In the genomic region with DNA sequence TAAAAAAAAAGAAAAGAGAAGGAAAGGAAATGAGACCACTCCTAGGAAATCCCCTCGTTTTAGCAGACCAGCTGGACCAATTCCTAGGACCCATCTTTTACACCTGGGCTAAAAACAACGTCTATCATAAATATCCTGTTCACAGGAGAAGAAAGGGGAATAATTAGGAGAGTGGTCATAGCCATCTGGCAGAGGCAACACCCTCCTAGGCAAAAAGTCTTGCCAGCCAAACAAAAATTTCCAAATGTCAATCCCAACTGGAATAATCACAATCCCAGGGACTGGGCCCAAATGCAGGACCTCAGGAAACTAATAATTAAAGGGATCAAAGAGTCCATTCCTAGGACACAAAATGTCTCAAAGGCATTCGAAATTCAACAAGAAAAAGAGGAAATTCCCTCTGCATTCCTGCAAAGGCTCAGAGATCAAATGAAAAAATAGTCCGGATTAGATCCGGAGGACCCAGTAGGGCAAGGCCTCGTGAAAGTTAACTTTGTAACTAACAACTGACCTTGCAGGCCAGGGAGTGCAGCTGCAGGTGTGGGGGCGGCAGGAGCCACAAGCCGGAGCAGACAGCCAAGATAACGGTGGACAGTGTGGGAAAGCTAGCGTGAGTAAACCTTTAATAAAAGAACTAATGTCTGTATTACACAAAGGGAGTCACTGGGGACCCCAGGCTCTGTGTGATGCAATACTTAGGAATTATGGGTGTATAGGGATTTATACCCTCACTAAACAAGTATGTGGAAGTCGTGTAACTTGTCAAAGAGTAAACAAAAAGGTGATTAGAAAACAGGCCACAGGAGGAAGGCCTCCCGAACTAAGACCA, we compare ENCODE assay signal across 14 cellular contexts. TPM values are rescaled to one million over a fixed set of nuclear protein-coding genes. Genes with fewer than 3 reads are reported as not detected.
DNase-seq lines count a peak whose midpoint lies in the region; FAIRE-seq and TF ChIP-seq lines count a peak whose summit lies in the region.
"Had no signal": no experiment of that assay in that cellular context is flagged by ENCODE, and none has a peak within 500 bp of the region (broad histone marks: within the 10 kb centered on the region; RNA-seq: fewer than 3 reads in every experiment).

No MANE protein-coding gene starts in this region.

- H3K27me3 ChIP-seq in breast epithelium (no peaks in the 10 kb centered on the region), kidney epithelial cell (ENCODE audit: control insufficient read depth, insufficient read depth, low read length) (no peaks in the 10 kb centered on the region)

- TF ChIP-seq POLR2A in breast epithelium (IDR thresholded peaks at IDR 0.05): no peak

- H3K27ac ChIP-seq in breast epithelium: peak overlapping the region; percentile 41 to 58
- H3K27ac ChIP-seq: skin epidermis had no signal

- no peak for TF ChIP-seq CTCF in breast epithelium (IDR thresholded peaks at IDR 0.05)
- no peak for TF ChIP-seq CTCF in kidney epithelial cell (IDR thresholded peaks at IDR 0.05; ENCODE audit: insufficient read depth, low read length, poor library complexity, severe bottlenecking)

- no peaks in the 10 kb centered on the region for H3K4me1 ChIP-seq in breast epithelium

- DNase-seq in HTR-8/SVneo (ENCODE audit: insufficient read length, low spot score): no peak
- no peak for DNase-seq in breast epithelium (ENCODE audit: low spot score in 2 of 2)
- DNase-seq in kidney epithelial cell (ENCODE audit: low read depth): peak; percentile 55
- DNase-seq in skeletal muscle cell (ENCODE audit: low read depth): peak; percentile 69
- DNase-seq in NAMALWA (ENCODE audit: low spot score): no peak
- no peak for DNase-seq in activated CD8-positive, alpha-beta memory T cell treated with anti-CD3 and anti-CD28 coated beads, Interleukin-2, amount 50 U/mL, for 48 hours
- no peak for DNase-seq in amniotic stem cell (lab: John Stamatoyannopoulos, UW)
- DNase-seq in NCI-H1694 treated with DMSO at 0.1 percent for 48 hours (lab: John Stamatoyannopoulos, UW): no peak
- DNase-seq: activated CD4-positive, alpha-beta T cell treated with anti-CD3 and anti-CD28 coated beads, Interleukin-2, amount 50 U/mL, for 1 hour; CD8-positive, alpha-beta T cell; NCI-H446 treated with DMSO at 0.1 percent for 48 hours; stimulated activated CD8-positive, alpha-beta memory T cell treated with anti-CD3 and anti-CD28 coated beads, Interleukin-4, amount 100 ng/mL, for 48 hours had no signal

- H3K9me3 ChIP-seq in breast epithelium: no peaks in the 10 kb centered on the region

- FAIRE-seq in HTR-8/SVneo (lab: Jason Lieb, UNC): peak; percentile 20
- FAIRE-seq: endothelial cell of umbilical vein had no signal

- no peaks in the 10 kb centered on the region for H3K36me3 ChIP-seq in breast epithelium
- H3K36me3 ChIP-seq in kidney epithelial cell (ENCODE audit: control insufficient read depth, insufficient read depth, low read length): no peaks in the 10 kb centered on the region

- H3K4me3 ChIP-seq in breast epithelium (peak overlapping the region in 1 of 3 donors; percentile 24), kidney epithelial cell (ENCODE audit: low read depth, low read length) (no peak overlapping the region), skeletal muscle cell (ENCODE audit: low read depth, low read length) (no peak overlapping the region)
- H3K4me3 ChIP-seq: skin epidermis had no signal

- intact Hi-C loops in breast epithelium (cut with DNase I; ENCODE audit: low total_unique reads): no loop called here

RNA-seq across cellular contexts. Expression of a gene that starts 11.7 kb away (rescaled TPM):
- total RNA-seq in breast epithelium (10 to 100 TPM in 1 of 3 donors, 1 to 10 TPM in 2; 8.0 to 15.2 (median 8.2) TPM), kidney epithelial cell (5.1 and 7.0 TPM in 2 replicates)
- total RNA-seq: CD8-positive, alpha-beta T cell had no signal

Comparison
In these comparisons a context has a peak if more than half of its experiments do, and no peak if none do; other contexts are left out.
1. DNase-seq: peak in kidney epithelial cell (single experiment) and skeletal muscle cell (single experiment); none in HTR-8/SVneo (single experiment), breast epithelium (0 of 2), NAMALWA (single experiment), activated CD8-positive, alpha-beta memory T cell treated with anti-CD3 and anti-CD28 coated beads, Interleukin-2, amount 50 U/mL, for 48 hours (single experiment), amniotic stem cell (single experiment) and NCI-H1694 treated with DMSO at 0.1 percent for 48 hours (single experiment).